15 cellular contexts compared by ENCODE assay signal in genomic region chr17:52136173-52136572, GRCh38. TPM values are rescaled to one million over a fixed set of nuclear protein-coding genes. Genes with fewer than 3 reads are reported as not detected.
"Had no signal": no experiment of that assay in that cellular context is flagged by ENCODE, and none has a peak within 500 bp of the region (broad histone marks: within the 10 kb centered on the region; RNA-seq: fewer than 3 reads in every experiment).

No MANE protein-coding gene starts in this region.

- H3K27me3 ChIP-seq: brain microvascular endothelial cell, right atrium auricular region had no signal

- H3K36me3 ChIP-seq: brain microvascular endothelial cell, heart left ventricle, right atrium auricular region had no signal

- DNase-seq: activated CD4-positive, alpha-beta T cell treated with anti-CD3 and anti-CD28 coated beads, Interleukin-2, amount 50 U/mL, for 48 hours; activated naive CD4-positive, alpha-beta T cell treated with Interleukin-2 at 50 U/mL for 16 hours; brain microvascular endothelial cell; effector memory CD4-positive, alpha-beta T cell; heart left ventricle; mucosa of descending colon; naive thymus-derived CD4-positive, alpha-beta T cell; stimulated activated CD4-positive, alpha-beta T cell treated with anti-CD3 and anti-CD28 coated beads, Interleukin-4, amount 100 ng/mL, for 4 hours; stimulated activated CD8-positive, alpha-beta memory T cell treated with anti-CD3 and anti-CD28 coated beads, Interleukin-4, amount 100 ng/mL, for 48 hours; T-helper 1 cell; T1000 had no signal

- H3K27ac ChIP-seq: brain microvascular endothelial cell, heart left ventricle, right atrium auricular region, skin epidermis had no signal

- ATAC-seq: activated T-helper 17 cell treated with anti-CD3 and anti-CD28 coated beads, Interleukin-2, amount 50 U/mL, for 72 hours; heart left ventricle; left lobe of liver; mucosa of descending colon; naive thymus-derived CD4-positive, alpha-beta T cell had no signal

- H3K4me1 ChIP-seq: heart left ventricle, right atrium auricular region had no signal

- H3K4me3 ChIP-seq: heart left ventricle, mucosa of descending colon, right atrium auricular region, skin epidermis had no signal

- H3K9me3 ChIP-seq: mucosa of descending colon, right atrium auricular region had no signal

RNA-seq across cellular contexts. Expression of gene CA10, which starts 22.3 kb away (rescaled TPM):
- polyA plus RNA-seq: heart left ventricle; naive thymus-derived CD4-positive, alpha-beta T cell had no signal
